Comparison of ENCODE assay signal across 1 cellular context in the genomic region with DNA sequence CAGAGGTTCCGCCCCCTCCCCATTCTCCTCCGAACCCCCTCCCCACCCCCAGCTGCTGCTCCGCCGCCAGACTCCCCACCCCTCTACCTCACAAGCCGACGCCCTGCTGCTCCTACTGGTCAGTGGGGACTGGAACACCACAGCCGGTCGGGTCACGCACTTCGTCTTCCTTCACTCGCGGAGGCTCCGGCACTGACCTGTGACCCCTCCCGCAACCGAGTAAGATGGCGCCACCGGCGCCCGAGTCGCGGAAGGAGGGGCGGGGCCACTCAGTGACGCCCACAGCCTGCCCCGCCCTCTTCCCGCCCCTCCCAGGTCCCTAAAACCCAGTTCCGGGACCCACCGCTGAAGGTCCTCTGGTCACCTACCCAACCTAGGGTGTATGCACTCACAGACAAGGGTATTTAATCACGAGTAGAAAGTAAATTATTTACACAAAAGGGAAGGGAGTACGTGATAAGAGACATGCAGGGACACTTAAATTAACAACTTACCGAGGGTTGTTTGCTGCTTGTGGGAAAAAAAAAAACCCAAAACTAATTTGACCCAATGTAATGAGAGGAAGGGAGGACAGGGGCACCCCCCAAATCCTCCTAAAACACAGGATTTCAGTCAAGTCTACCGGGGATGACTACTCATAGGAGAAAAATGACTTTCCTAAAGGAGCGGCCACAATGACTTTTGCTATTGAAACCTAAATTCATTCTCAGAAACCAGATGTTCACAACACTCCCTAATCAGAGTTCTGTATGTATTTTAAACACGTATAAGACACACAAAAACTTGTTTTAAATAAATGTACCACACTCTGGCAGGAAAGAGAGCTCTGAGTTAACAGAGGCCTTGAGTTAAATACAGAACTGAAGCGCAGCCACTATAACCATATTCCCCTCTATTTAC.
TF ChIP-seq lines count a peak whose summit lies in the region.

A gene with protein sequence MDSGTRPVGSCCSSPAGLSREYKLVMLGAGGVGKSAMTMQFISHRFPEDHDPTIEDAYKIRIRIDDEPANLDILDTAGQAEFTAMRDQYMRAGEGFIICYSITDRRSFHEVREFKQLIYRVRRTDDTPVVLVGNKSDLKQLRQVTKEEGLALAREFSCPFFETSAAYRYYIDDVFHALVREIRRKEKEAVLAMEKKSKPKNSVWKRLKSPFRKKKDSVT (minus strand): TSS at position 194 of the 900 bp plus-strand sequence. CDS start 588 bp downstream, outside the sequence.

TF ChIP-seq in GM12878, 131 proteins besides CTCF, POLR2A, EP300 and RAD21 (continued from another document and continues in another):
- TF ChIP-seq POU2F2 (IDR thresholded peaks at IDR 0.05; ENCODE audit: borderline replicate concordance, low read depth, low read length) (peak; percentile 79; the same call in 2 of the 3 replicates), ZNF207 (IDR thresholded peaks at IDR 0.05; ENCODE audit: borderline replicate concordance) (no peak), TBL1XR1 (IDR thresholded peaks at IDR 0.05; ENCODE audit: low read depth, low read length) (0 out of 2 replicates have a peak, but pooled peaks have one; percentile 22), STAT1 (conservative IDR thresholded peaks at IDR 0.05) (no peak), CHD1 (IDR thresholded peaks at IDR 0.05; ENCODE audit: low read depth, low read length) (no peak), RB1 (IDR thresholded peaks at IDR 0.05; ENCODE audit: borderline replicate concordance) (no peak), BHLHE40 (IDR thresholded peaks at IDR 0.05; ENCODE audit: borderline replicate concordance in 1 of 2, low read depth in 2 of 2, low read length in 1 of 2) (peak; percentile 30 to 57; a peak in 2 of 4 replicates), BRCA1 (IDR thresholded peaks at IDR 0.05; ENCODE audit: low read depth, low read length) (no peak), FOS (IDR thresholded peaks at IDR 0.05; ENCODE audit: borderline replicate concordance, extremely low read depth, insufficient read length) (no peak), RCOR1 (conservative IDR thresholded peaks at IDR 0.05; ENCODE audit: low read depth, low read length) (no peak), YY1 (IDR thresholded peaks at IDR 0.05; ENCODE audit: low read depth, low read length) (peak; percentile 96), ZSCAN29 (IDR thresholded peaks at IDR 0.05) (no peak), RELA (IDR thresholded peaks at IDR 0.05; ENCODE audit: borderline replicate concordance, partially characterized antibody) (no peak), CREM (IDR thresholded peaks at IDR 0.05; ENCODE audit: low read depth) (0 out of 2 replicates have a peak, but pooled peaks have one; percentile 13), JUNB (IDR thresholded peaks at IDR 0.05) (no peak), ZNF217 (IDR thresholded peaks at IDR 0.05) (no peak), ESRRA (IDR thresholded peaks at IDR 0.05; ENCODE audit: low read length) (no peak), EGR1 (IDR thresholded peaks at IDR 0.05; ENCODE audit: borderline replicate concordance in 1 of 2, low read depth in 2 of 2, low read length in 2 of 2) (no peak), FOXK2 (IDR thresholded peaks at IDR 0.05) (no peak), CHD4 (IDR thresholded peaks at IDR 0.05) (no peak), SIN3A (IDR thresholded peaks at IDR 0.05; ENCODE audit: low read depth, low read length) (no peak), SIX5 (IDR thresholded peaks at IDR 0.05; ENCODE audit: low read depth, low read length, severe bottlenecking) (no peak), WRNIP1 (IDR thresholded peaks at IDR 0.05; ENCODE audit: borderline replicate concordance, low read depth, low read length) (0 out of 2 replicates have a peak, but pooled peaks have one; percentile 73), ZBED1 (IDR thresholded peaks at IDR 0.05; ENCODE audit: borderline replicate concordance) (peak; percentile 49; the same call in 1 of the 2 replicates), MYC (IDR thresholded peaks at IDR 0.05; ENCODE audit: insufficient read depth, insufficient read length, insufficient replicate concordance, low read length, severe bottlenecking) (no peak), TCF7 (IDR thresholded peaks at IDR 0.05; ENCODE audit: borderline replicate concordance) (no peak)
- TF ChIP-seq, protein P1, sequence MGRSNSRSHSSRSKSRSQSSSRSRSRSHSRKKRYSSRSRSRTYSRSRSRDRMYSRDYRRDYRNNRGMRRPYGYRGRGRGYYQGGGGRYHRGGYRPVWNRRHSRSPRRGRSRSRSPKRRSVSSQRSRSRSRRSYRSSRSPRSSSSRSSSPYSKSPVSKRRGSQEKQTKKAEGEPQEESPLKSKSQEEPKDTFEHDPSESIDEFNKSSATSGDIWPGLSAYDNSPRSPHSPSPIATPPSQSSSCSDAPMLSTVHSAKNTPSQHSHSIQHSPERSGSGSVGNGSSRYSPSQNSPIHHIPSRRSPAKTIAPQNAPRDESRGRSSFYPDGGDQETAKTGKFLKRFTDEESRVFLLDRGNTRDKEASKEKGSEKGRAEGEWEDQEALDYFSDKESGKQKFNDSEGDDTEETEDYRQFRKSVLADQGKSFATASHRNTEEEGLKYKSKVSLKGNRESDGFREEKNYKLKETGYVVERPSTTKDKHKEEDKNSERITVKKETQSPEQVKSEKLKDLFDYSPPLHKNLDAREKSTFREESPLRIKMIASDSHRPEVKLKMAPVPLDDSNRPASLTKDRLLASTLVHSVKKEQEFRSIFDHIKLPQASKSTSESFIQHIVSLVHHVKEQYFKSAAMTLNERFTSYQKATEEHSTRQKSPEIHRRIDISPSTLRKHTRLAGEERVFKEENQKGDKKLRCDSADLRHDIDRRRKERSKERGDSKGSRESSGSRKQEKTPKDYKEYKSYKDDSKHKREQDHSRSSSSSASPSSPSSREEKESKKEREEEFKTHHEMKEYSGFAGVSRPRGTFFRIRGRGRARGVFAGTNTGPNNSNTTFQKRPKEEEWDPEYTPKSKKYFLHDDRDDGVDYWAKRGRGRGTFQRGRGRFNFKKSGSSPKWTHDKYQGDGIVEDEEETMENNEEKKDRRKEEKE (IDR thresholded peaks at IDR 0.05): no peak
- TF ChIP-seq, protein P2, sequence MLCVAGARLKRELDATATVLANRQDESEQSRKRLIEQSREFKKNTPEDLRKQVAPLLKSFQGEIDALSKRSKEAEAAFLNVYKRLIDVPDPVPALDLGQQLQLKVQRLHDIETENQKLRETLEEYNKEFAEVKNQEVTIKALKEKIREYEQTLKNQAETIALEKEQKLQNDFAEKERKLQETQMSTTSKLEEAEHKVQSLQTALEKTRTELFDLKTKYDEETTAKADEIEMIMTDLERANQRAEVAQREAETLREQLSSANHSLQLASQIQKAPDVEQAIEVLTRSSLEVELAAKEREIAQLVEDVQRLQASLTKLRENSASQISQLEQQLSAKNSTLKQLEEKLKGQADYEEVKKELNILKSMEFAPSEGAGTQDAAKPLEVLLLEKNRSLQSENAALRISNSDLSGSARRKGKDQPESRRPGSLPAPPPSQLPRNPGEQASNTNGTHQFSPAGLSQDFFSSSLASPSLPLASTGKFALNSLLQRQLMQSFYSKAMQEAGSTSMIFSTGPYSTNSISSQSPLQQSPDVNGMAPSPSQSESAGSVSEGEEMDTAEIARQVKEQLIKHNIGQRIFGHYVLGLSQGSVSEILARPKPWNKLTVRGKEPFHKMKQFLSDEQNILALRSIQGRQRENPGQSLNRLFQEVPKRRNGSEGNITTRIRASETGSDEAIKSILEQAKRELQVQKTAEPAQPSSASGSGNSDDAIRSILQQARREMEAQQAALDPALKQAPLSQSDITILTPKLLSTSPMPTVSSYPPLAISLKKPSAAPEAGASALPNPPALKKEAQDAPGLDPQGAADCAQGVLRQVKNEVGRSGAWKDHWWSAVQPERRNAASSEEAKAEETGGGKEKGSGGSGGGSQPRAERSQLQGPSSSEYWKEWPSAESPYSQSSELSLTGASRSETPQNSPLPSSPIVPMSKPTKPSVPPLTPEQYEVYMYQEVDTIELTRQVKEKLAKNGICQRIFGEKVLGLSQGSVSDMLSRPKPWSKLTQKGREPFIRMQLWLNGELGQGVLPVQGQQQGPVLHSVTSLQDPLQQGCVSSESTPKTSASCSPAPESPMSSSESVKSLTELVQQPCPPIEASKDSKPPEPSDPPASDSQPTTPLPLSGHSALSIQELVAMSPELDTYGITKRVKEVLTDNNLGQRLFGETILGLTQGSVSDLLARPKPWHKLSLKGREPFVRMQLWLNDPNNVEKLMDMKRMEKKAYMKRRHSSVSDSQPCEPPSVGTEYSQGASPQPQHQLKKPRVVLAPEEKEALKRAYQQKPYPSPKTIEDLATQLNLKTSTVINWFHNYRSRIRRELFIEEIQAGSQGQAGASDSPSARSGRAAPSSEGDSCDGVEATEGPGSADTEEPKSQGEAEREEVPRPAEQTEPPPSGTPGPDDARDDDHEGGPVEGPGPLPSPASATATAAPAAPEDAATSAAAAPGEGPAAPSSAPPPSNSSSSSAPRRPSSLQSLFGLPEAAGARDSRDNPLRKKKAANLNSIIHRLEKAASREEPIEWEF (IDR thresholded peaks at IDR 0.05; ENCODE audit: insufficient replicate concordance, low read depth, low read length): no peak
- TF ChIP-seq, protein P3, sequence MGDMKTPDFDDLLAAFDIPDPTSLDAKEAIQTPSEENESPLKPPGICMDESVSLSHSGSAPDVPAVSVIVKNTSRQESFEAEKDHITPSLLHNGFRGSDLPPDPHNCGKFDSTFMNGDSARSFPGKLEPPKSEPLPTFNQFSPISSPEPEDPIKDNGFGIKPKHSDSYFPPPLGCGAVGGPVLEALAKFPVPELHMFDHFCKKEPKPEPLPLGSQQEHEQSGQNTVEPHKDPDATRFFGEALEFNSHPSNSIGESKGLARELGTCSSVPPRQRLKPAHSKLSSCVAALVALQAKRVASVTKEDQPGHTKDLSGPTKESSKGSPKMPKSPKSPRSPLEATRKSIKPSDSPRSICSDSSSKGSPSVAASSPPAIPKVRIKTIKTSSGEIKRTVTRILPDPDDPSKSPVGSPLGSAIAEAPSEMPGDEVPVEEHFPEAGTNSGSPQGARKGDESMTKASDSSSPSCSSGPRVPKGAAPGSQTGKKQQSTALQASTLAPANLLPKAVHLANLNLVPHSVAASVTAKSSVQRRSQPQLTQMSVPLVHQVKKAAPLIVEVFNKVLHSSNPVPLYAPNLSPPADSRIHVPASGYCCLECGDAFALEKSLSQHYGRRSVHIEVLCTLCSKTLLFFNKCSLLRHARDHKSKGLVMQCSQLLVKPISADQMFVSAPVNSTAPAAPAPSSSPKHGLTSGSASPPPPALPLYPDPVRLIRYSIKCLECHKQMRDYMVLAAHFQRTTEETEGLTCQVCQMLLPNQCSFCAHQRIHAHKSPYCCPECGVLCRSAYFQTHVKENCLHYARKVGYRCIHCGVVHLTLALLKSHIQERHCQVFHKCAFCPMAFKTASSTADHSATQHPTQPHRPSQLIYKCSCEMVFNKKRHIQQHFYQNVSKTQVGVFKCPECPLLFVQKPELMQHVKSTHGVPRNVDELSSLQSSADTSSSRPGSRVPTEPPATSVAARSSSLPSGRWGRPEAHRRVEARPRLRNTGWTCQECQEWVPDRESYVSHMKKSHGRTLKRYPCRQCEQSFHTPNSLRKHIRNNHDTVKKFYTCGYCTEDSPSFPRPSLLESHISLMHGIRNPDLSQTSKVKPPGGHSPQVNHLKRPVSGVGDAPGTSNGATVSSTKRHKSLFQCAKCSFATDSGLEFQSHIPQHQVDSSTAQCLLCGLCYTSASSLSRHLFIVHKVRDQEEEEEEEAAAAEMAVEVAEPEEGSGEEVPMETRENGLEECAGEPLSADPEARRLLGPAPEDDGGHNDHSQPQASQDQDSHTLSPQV (IDR thresholded peaks at IDR 0.05): no peak
- TF ChIP-seq, protein P4, sequence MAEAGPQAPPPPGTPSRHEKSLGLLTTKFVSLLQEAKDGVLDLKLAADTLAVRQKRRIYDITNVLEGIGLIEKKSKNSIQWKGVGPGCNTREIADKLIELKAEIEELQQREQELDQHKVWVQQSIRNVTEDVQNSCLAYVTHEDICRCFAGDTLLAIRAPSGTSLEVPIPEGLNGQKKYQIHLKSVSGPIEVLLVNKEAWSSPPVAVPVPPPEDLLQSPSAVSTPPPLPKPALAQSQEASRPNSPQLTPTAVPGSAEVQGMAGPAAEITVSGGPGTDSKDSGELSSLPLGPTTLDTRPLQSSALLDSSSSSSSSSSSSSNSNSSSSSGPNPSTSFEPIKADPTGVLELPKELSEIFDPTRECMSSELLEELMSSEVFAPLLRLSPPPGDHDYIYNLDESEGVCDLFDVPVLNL (IDR thresholded peaks at IDR 0.05; ENCODE audit: low read depth, low read length): no peak
- TF ChIP-seq, protein P5, sequence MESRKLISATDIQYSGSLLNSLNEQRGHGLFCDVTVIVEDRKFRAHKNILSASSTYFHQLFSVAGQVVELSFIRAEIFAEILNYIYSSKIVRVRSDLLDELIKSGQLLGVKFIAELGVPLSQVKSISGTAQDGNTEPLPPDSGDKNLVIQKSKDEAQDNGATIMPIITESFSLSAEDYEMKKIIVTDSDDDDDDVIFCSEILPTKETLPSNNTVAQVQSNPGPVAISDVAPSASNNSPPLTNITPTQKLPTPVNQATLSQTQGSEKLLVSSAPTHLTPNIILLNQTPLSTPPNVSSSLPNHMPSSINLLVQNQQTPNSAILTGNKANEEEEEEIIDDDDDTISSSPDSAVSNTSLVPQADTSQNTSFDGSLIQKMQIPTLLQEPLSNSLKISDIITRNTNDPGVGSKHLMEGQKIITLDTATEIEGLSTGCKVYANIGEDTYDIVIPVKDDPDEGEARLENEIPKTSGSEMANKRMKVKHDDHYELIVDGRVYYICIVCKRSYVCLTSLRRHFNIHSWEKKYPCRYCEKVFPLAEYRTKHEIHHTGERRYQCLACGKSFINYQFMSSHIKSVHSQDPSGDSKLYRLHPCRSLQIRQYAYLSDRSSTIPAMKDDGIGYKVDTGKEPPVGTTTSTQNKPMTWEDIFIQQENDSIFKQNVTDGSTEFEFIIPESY (IDR thresholded peaks at IDR 0.05): no peak
- TF ChIP-seq, protein P6, sequence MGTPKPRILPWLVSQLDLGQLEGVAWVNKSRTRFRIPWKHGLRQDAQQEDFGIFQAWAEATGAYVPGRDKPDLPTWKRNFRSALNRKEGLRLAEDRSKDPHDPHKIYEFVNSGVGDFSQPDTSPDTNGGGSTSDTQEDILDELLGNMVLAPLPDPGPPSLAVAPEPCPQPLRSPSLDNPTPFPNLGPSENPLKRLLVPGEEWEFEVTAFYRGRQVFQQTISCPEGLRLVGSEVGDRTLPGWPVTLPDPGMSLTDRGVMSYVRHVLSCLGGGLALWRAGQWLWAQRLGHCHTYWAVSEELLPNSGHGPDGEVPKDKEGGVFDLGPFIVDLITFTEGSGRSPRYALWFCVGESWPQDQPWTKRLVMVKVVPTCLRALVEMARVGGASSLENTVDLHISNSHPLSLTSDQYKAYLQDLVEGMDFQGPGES (IDR thresholded peaks at IDR 0.05): no peak
- TF ChIP-seq, protein P7, sequence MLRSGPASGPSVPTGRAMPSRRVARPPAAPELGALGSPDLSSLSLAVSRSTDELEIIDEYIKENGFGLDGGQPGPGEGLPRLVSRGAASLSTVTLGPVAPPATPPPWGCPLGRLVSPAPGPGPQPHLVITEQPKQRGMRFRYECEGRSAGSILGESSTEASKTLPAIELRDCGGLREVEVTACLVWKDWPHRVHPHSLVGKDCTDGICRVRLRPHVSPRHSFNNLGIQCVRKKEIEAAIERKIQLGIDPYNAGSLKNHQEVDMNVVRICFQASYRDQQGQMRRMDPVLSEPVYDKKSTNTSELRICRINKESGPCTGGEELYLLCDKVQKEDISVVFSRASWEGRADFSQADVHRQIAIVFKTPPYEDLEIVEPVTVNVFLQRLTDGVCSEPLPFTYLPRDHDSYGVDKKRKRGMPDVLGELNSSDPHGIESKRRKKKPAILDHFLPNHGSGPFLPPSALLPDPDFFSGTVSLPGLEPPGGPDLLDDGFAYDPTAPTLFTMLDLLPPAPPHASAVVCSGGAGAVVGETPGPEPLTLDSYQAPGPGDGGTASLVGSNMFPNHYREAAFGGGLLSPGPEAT (IDR thresholded peaks at IDR 0.05; ENCODE audit: low read depth): peak; percentile 85
